In genomic region chr20:10674684-10675455, GRCh38 we compare ENCODE assay signal across 8 cellular contexts. TPM values are rescaled to one million over a fixed set of nuclear protein-coding genes. Genes with fewer than 3 reads are reported as not detected.
DNase-seq lines count a peak whose midpoint lies in the region; ATAC-seq and TF ChIP-seq lines count a peak whose summit lies in the region.

No MANE protein-coding gene starts in this region.

- no peak overlapping the region for H3K27ac ChIP-seq in CD8-positive, alpha-beta memory T cell (ENCODE audit: low read depth, low read length)
- H3K27ac ChIP-seq in uterus: peak overlapping the region; percentile 99 to 100

- H3K4me1 Mint-ChIP-seq in CD8-positive, alpha-beta memory T cell: peaks cover 18 to 32% (median 28%) of the 10 kb centered on the region in 3 donors
- H3K4me1 Mint-ChIP-seq in naive B cell: peaks cover 13 to 35% (median 35%) of the 10 kb centered on the region in 3 donors

- no peaks in the 10 kb centered on the region for H3K36me3 ChIP-seq in CD8-positive, alpha-beta memory T cell (ENCODE audit: insufficient read depth, low read length)
- H3K36me3 ChIP-seq in uterus: no peaks in the 10 kb centered on the region

- no peaks in the 10 kb centered on the region for H3K36me3 Mint-ChIP-seq in CD8-positive, alpha-beta memory T cell
- no peaks in the 10 kb centered on the region for H3K36me3 Mint-ChIP-seq in naive B cell

- TF ChIP-seq CTCF in uterus (IDR thresholded peaks at IDR 0.05): peak; percentile 83 to 92 (median 90)

- no peaks in the 10 kb centered on the region for H3K9me3 ChIP-seq in CD8-positive, alpha-beta memory T cell (ENCODE audit: low read length)
- no peaks in the 10 kb centered on the region for H3K9me3 ChIP-seq in uterus

- H3K4me3 ChIP-seq in CD8-positive, alpha-beta memory T cell (ENCODE audit: low read length): no peak overlapping the region
- H3K4me3 ChIP-seq in uterus: peak overlapping the region; percentile 72 to 88

- peak overlapping the region in 2 of 8 donors; percentile 44 to 88 for H3K27ac Mint-ChIP-seq in CD8-positive, alpha-beta memory T cell
- peak overlapping the region in 1 of 6 donors; percentile 2 for H3K27ac Mint-ChIP-seq in naive B cell

- intact Hi-C loops in uterus (cut with DNase I; ENCODE audit: low total_unique reads): loop anchor here (10.0 kb wide), 2 partner anchors 240 to 600 kb away; partner anchors contain the start of genes MKKS and SLX4IP

- no peak for TF ChIP-seq POLR2A in uterus (IDR thresholded peaks at IDR 0.05)

- POLR2A ChIA-PET in CD8-positive, alpha-beta memory T cell (lab: Charles Lee): interaction anchor here (0.6 kb wide), 1 partner anchor 677 kb away, joined by 3 read pairs; no protein-coding TSS in a partner anchor

- ATAC-seq in GM19035 (IDR thresholded peaks at IDR 0.05; ENCODE audit: unreplicated experiment) (peak; percentile 43), HG03135 (IDR thresholded peaks at IDR 0.05; ENCODE audit: unreplicated experiment) (peak; percentile 53), naive B cell (ENCODE audit: low read depth in 2 of 2) (peak; percentile 48 to 50)

- no peaks in the 10 kb centered on the region for H3K4me1 ChIP-seq in CD8-positive, alpha-beta memory T cell (ENCODE audit: insufficient read depth, low read length)
- H3K4me1 ChIP-seq in uterus: no peaks in the 10 kb centered on the region

- peaks cover 42 to 62% of the 10 kb centered on the region in 2 donors for H3K27me3 Mint-ChIP-seq in CD8-positive, alpha-beta memory T cell
- peaks cover 56 to 74% (median 57%) of the 10 kb centered on the region in 3 donors for H3K27me3 Mint-ChIP-seq in naive B cell

- peaks cover 0 to 2% (median 0%) of the 10 kb centered on the region in 5 donors for H3K9me3 Mint-ChIP-seq in CD8-positive, alpha-beta memory T cell
- H3K9me3 Mint-ChIP-seq in naive B cell: peaks cover 0 to 3% (median 0%) of the 10 kb centered on the region in 7 donors

- DNase-seq in CD8-positive, alpha-beta memory T cell: peak in 1 of 5 donors; percentile 18
- DNase-seq in NCI-H226 (peak; percentile 15), fibroblast of peridontal ligament (ENCODE audit: extremely low read depth) (peak; percentile 63), naive B cell (peak; percentile 33), uterus (peak; percentile 74 to 82)
- peak in 2 of 3 experiments; percentile 12 to 20 for DNase-seq in activated CD8-positive, alpha-beta memory T cell treated with anti-CD3 and anti-CD28 coated beads for 48 hours (ENCODE audit: low read depth in 2 of 3, low spot score in 2 of 3)

- H3K27me3 ChIP-seq in CD8-positive, alpha-beta memory T cell (ENCODE audit: insufficient read depth, low read length, poor library complexity, severe bottlenecking): peaks cover 9% of the 10 kb centered on the region
- H3K27me3 ChIP-seq in uterus: no peaks in the 10 kb centered on the region

- H3K4me3 Mint-ChIP-seq in CD8-positive, alpha-beta memory T cell: peak overlapping the region; percentile 6 to 89 (median 72)
- peak overlapping the region; percentile 71 to 94 (median 78) for H3K4me3 Mint-ChIP-seq in naive B cell

- CTCF ChIA-PET in CD8-positive, alpha-beta memory T cell (lab: Charles Lee): no interaction called here

RNA-seq across cellular contexts. Expression of gene JAG1, which starts 1.1 kb away (rescaled TPM):
- under 1 TPM; 0.11 to 0.24 TPM for total RNA-seq in CD8-positive, alpha-beta memory T cell
- polyA plus RNA-seq in CD8-positive, alpha-beta memory T cell: 0.24 TPM
- under 1 TPM in 3 of 6 donors, not detected in 3; 0.05 to 0.06 (median 0.06) TPM for polyA plus RNA-seq in naive B cell (ENCODE audit: low read depth in 6 of 6)
- total RNA-seq in uterus: 100 to 1,000 TPM in 2 of 4 donors, 10 to 100 TPM in 2; 53.8 to 154 (median 111) TPM

Comparison
In these comparisons a context has a peak if more than half of its experiments do, and no peak if none do; other contexts are left out.
1. RNA of gene JAG1, which starts 1.1 kb away (total RNA-seq): 53.8 to 154 TPM in uterus; 0.11 to 0.24 TPM in CD8-positive, alpha-beta memory T cell; every median in the first group is over 10 times any median in the second.
2. Peak in every context shown above with its lines, with median percentiles within 50 percentile points of each other: ATAC-seq.